In the genomic region with DNA sequence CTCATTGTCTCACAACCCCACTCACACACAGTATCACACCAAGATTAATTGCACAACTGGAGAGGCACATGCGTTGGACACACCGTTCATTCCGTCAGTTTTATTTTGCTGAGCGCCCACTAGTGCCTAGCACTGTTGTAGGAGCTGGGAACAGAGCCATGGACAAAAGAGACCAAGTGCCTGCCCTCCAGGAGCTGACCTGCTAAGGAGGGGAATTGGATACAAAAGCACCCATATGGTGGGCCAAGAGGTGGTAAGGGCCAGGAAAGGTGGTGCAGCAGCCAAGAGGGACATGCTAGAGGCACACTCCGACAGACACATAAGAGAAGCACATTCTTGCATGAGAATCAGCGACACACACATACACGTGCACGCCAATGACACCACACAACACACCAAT, we compare ENCODE assay signal across 3 cellular contexts.
A peak's percentile ranks its signal among the peaks of the same experiment; 100 is the strongest.
TF ChIP-seq lines count a peak whose summit lies in the region.

No MANE protein-coding gene starts in this region.

TF ChIP-seq in GM23338, 12 proteins besides CTCF, POLR2A, EP300 and RAD21:
- peak; percentile 42 for TF ChIP-seq EZH2 (IDR thresholded peaks at IDR 0.05; ENCODE audit: low read depth, unreplicated experiment)
- no peak for TF ChIP-seq ZNF114 (CRISPR knock-in tag; IDR thresholded peaks at IDR 0.05)
- no peak for TF ChIP-seq JUNB (IDR thresholded peaks at IDR 0.05; ENCODE audit: unreplicated experiment)
- TF ChIP-seq, protein P1, sequence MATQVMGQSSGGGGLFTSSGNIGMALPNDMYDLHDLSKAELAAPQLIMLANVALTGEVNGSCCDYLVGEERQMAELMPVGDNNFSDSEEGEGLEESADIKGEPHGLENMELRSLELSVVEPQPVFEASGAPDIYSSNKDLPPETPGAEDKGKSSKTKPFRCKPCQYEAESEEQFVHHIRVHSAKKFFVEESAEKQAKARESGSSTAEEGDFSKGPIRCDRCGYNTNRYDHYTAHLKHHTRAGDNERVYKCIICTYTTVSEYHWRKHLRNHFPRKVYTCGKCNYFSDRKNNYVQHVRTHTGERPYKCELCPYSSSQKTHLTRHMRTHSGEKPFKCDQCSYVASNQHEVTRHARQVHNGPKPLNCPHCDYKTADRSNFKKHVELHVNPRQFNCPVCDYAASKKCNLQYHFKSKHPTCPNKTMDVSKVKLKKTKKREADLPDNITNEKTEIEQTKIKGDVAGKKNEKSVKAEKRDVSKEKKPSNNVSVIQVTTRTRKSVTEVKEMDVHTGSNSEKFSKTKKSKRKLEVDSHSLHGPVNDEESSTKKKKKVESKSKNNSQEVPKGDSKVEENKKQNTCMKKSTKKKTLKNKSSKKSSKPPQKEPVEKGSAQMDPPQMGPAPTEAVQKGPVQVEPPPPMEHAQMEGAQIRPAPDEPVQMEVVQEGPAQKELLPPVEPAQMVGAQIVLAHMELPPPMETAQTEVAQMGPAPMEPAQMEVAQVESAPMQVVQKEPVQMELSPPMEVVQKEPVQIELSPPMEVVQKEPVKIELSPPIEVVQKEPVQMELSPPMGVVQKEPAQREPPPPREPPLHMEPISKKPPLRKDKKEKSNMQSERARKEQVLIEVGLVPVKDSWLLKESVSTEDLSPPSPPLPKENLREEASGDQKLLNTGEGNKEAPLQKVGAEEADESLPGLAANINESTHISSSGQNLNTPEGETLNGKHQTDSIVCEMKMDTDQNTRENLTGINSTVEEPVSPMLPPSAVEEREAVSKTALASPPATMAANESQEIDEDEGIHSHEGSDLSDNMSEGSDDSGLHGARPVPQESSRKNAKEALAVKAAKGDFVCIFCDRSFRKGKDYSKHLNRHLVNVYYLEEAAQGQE (IDR thresholded peaks at IDR 0.05; ENCODE audit: unreplicated experiment), result no peak
- no peak for TF ChIP-seq POLR2AphosphoS5 (IDR thresholded peaks at IDR 0.05; ENCODE audit: low read depth)
- no peak for TF ChIP-seq STAT1 (IDR thresholded peaks at IDR 0.05; ENCODE audit: unreplicated experiment)
- TF ChIP-seq EZH2phosphoT487 (IDR thresholded peaks at IDR 0.05; ENCODE audit: unreplicated experiment), result no peak

TF ChIP-seq in IMR-90, 13 proteins besides CTCF, POLR2A, EP300 and RAD21:
- TF ChIP-seq BHLHE40 (IDR thresholded peaks at IDR 0.05; ENCODE audit: low read depth, low read length) (no peak), SMC3 (IDR thresholded peaks at IDR 0.05; ENCODE audit: low read depth, low read length) (no peak), FOS (IDR thresholded peaks at IDR 0.05; ENCODE audit: low read depth, low read length) (no peak), MAFK (IDR thresholded peaks at IDR 0.05; ENCODE audit: low read depth, low read length) (no peak), NFE2L2 (IDR thresholded peaks at IDR 0.05; ENCODE audit: low read depth, low read length) (no peak), CHD1 (IDR thresholded peaks at IDR 0.05; ENCODE audit: low read depth, low read length) (no peak), RCOR1 (IDR thresholded peaks at IDR 0.05; ENCODE audit: insufficient replicate concordance, low read length) (no peak)
- TF ChIP-seq, protein P2, sequence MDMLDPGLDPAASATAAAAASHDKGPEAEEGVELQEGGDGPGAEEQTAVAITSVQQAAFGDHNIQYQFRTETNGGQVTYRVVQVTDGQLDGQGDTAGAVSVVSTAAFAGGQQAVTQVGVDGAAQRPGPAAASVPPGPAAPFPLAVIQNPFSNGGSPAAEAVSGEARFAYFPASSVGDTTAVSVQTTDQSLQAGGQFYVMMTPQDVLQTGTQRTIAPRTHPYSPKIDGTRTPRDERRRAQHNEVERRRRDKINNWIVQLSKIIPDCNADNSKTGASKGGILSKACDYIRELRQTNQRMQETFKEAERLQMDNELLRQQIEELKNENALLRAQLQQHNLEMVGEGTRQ (IDR thresholded peaks at IDR 0.05; ENCODE audit: low read depth, low read length), result no peak

TF ChIP-seq in H1, 55 proteins besides CTCF, POLR2A, EP300 and RAD21:
- TF ChIP-seq FOSL1 (IDR thresholded peaks at IDR 0.05; ENCODE audit: insufficient read depth, low read depth, low read length) (no peak), CREB1 (IDR thresholded peaks at IDR 0.05) (no peak), BRCA1 (IDR thresholded peaks at IDR 0.05; ENCODE audit: low read depth, low read length) (no peak), BCL11A (IDR thresholded peaks at IDR 0.05; ENCODE audit: low read depth in 2 of 2, low read length in 2 of 2) (no peak), KDM1A (IDR thresholded peaks at IDR 0.05; ENCODE audit: borderline replicate concordance, low read length) (no peak), SP2 (IDR thresholded peaks at IDR 0.05; ENCODE audit: low read length) (no peak), TEAD4 (IDR thresholded peaks at IDR 0.05; ENCODE audit: low read depth, low read length) (no peak), CTBP2 (IDR thresholded peaks at IDR 0.05; ENCODE audit: borderline replicate concordance, insufficient read depth, insufficient read length, low read length) (no peak), SIN3A (conservative IDR thresholded peaks at IDR 0.05 in 1 of 2, IDR thresholded peaks at IDR 0.05 in 1 of 2; ENCODE audit: low read depth in 1 of 2, low read length in 2 of 2) (no peak), GTF2F1 (IDR thresholded peaks at IDR 0.05; ENCODE audit: borderline replicate concordance, low read depth, low read length) (no peak), ZNF274 (IDR thresholded peaks at IDR 0.05; ENCODE audit: borderline replicate concordance, extremely low read depth, low read length) (no peak), POU5F1 (IDR thresholded peaks at IDR 0.05; ENCODE audit: low read depth, low read length) (no peak), HDAC2 (IDR thresholded peaks at IDR 0.05; ENCODE audit: borderline replicate concordance in 1 of 2, low read depth in 2 of 2, low read length in 2 of 2) (no peak), SUZ12 (IDR thresholded peaks at IDR 0.05; ENCODE audit: low read length) (no peak), RXRA (IDR thresholded peaks at IDR 0.05; ENCODE audit: insufficient read depth, low read depth, low read length) (no peak), E2F6 (IDR thresholded peaks at IDR 0.05) (no peak), CEBPB (IDR thresholded peaks at IDR 0.05; ENCODE audit: low read depth, low read length) (no peak), SRF (IDR thresholded peaks at IDR 0.05; ENCODE audit: low read depth, low read length) (no peak), SAP30 (IDR thresholded peaks at IDR 0.05; ENCODE audit: insufficient read depth, insufficient replicate concordance, low read length) (no peak)
- TF ChIP-seq, protein P3, sequence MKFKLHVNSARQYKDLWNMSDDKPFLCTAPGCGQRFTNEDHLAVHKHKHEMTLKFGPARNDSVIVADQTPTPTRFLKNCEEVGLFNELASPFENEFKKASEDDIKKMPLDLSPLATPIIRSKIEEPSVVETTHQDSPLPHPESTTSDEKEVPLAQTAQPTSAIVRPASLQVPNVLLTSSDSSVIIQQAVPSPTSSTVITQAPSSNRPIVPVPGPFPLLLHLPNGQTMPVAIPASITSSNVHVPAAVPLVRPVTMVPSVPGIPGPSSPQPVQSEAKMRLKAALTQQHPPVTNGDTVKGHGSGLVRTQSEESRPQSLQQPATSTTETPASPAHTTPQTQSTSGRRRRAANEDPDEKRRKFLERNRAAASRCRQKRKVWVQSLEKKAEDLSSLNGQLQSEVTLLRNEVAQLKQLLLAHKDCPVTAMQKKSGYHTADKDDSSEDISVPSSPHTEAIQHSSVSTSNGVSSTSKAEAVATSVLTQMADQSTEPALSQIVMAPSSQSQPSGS (IDR thresholded peaks at IDR 0.05; ENCODE audit: low read length), result no peak
